ENCODE assay signal across 6 cellular contexts in the genomic region with DNA sequence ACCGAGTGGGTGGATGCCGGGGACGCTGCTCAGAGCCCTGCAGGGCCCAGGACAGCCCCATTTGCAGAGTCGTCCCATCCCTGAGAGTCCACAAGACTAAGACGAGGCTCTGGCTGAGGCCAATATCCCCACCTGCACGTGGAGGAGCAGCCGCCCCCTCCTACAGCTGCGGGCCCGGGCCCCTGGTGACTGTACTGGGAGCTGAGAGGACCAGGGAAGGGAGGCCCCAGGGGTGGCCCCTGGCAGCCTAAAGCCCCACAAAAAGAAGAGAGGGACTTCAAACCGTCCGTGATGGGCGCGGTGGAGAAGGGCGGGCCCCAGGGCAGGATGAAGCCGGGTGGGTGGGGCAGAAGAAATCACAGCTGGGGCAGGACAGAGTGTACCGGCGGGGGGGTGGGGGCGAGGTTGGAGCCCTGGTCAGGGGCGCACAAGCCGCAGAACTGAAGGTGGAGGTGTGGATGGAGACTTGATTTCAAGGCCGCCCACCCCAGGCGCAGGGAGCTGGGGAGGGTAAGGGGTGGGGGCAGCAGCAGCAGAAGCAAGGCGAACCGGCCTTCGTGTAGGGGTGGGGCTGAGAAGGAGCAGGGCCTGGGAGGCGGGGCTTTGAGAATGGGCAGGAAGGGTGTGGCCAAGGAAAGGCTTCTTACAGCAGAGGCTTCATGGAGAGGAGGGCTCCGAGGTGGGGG. TPM values are rescaled to one million over a fixed set of nuclear protein-coding genes. Genes with fewer than 3 reads are reported as not detected.
DNase-seq lines count a peak whose midpoint lies in the region; ATAC-seq and TF ChIP-seq lines count a peak whose summit lies in the region.

No MANE protein-coding gene starts in this region.

- TF ChIP-seq POLR2A in esophagus squamous epithelium (IDR thresholded peaks at IDR 0.05), result no peak

- H3K9me3 ChIP-seq in esophagus squamous epithelium, result no peaks in the 10 kb centered on the region

- peaks cover 23 to 78% (median 36%) of the 10 kb centered on the region in 3 donors for H3K36me3 ChIP-seq in esophagus squamous epithelium

- peak overlapping the region in 1 of 4 donors; percentile 35 for H3K4me3 ChIP-seq in esophagus squamous epithelium

- ATAC-seq in HG02885 (IDR thresholded peaks at IDR 0.05; ENCODE audit: poor library complexity, unreplicated experiment) (peak; percentile 66), GM18861 (IDR thresholded peaks at IDR 0.05; ENCODE audit: unreplicated experiment) (no peak)

- peaks cover 25 to 60% (median 27%) of the 10 kb centered on the region in 3 donors for H3K4me1 ChIP-seq in esophagus squamous epithelium

- H3K27ac ChIP-seq in esophagus squamous epithelium, result peak overlapping the region; percentile 49 to 77 (median 71)

- peak; percentile 66 for DNase-seq in activated CD4-positive, CD25-positive, alpha-beta regulatory T cell treated with anti-CD3 and anti-CD28 coated beads, Interleukin-2, amount 50 U/mL, for 16 hours (ENCODE audit: low read depth, low spot score)
- DNase-seq in esophagus squamous epithelium (lab: John Stamatoyannopoulos, UW) (peak; percentile 39), NCI-H146 treated with DMSO at 0.1 percent for 48 hours (lab: John Stamatoyannopoulos, UW; ENCODE audit: unreplicated experiment) (no peak)
- peak; percentile 48 to 69 (median 59) for DNase-seq in stimulated activated CD4-positive, alpha-beta T cell treated with anti-CD3 and anti-CD28 coated beads, TNF-alpha, amount 100 ng/mL, for 4 hours (ENCODE audit: low read depth in 3 of 3)

- TF ChIP-seq CTCF in esophagus squamous epithelium (IDR thresholded peaks at IDR 0.05), result no peak

- no peaks in the 10 kb centered on the region for H3K27me3 ChIP-seq in esophagus squamous epithelium

- intact Hi-C loops in esophagus squamous epithelium (cut with DNase I), result no loop called here

- 37 to 48% methylated on average over 8 to 18 of the region's 27 CpGs for WGBS in esophagus squamous epithelium, 2 donors

RNA-seq across cellular contexts. Expression of a gene that starts 12.9 kb away (rescaled TPM):
- total RNA-seq in esophagus squamous epithelium, result 100 to 1,000 TPM in 2 of 4 donors, 10 to 100 TPM in 2; 52.2 to 883 (median 129) TPM

RNA-seq across cellular contexts. Expression of a gene that starts 20.3 kb away (rescaled TPM):
- total RNA-seq in esophagus squamous epithelium, result under 1 TPM in 1 of 4 donors, not detected in 3; 0.95 TPM

RNA-seq across cellular contexts. Expression of a gene that starts 20.6 kb away (rescaled TPM):
- 10 to 100 TPM; 23.7 to 64.9 (median 32.5) TPM for total RNA-seq in esophagus squamous epithelium

RNA-seq across cellular contexts. Expression of a gene that starts 20.9 kb away (rescaled TPM):
- total RNA-seq in esophagus squamous epithelium, result not detected

RNA-seq across cellular contexts. Expression of a gene that starts 31.6 kb away (rescaled TPM):
- not detected for total RNA-seq in esophagus squamous epithelium
